Comparison of ENCODE assay signal across 1 cellular context in the genomic region with DNA sequence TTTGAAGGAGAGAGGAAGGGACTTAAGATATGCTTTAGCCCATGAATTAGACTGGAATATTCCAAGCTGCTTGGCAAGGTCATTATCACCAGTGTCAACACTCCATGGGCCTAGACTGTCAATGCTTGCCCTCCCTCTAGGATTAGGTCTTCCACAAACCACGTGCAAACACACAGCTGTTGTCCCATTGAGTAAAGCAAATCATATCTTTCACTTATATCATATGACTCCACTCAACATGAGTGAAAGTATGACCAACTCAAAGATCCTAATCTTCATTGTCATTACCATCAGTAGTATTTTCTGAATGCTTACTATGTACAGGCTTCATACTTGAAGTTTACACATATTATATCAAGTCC.
TF ChIP-seq lines count a peak whose summit lies in the region.

No MANE protein-coding gene starts in this region.

TF ChIP-seq in HepG2, 621 proteins besides CTCF, POLR2A, EP300 and RAD21 (continued from another document and continues in another):
- TF ChIP-seq AKNA (CRISPR knock-in tag; IDR thresholded peaks at IDR 0.05; ENCODE audit: borderline replicate concordance) (no peak), ZNF678 (CRISPR knock-in tag; IDR thresholded peaks at IDR 0.05) (no peak), CAMTA2 (CRISPR knock-in tag; IDR thresholded peaks at IDR 0.05; ENCODE audit: borderline replicate concordance) (no peak), SMARCC2 (IDR thresholded peaks at IDR 0.05) (no peak), ZBTB40 (IDR thresholded peaks at IDR 0.05) (no peak), ZBTB40 (CRISPR knock-in tag; IDR thresholded peaks at IDR 0.05) (no peak), ZNF569 (CRISPR knock-in tag; IDR thresholded peaks at IDR 0.05; ENCODE audit: borderline replicate concordance) (no peak), ZNF468 (CRISPR knock-in tag; IDR thresholded peaks at IDR 0.05) (no peak), GABPA (IDR thresholded peaks at IDR 0.05; ENCODE audit: low read depth, low read length) (no peak), GABPA (CRISPR knock-in tag; IDR thresholded peaks at IDR 0.05; ENCODE audit: low read depth) (no peak), ZNF30 (CRISPR knock-in tag; IDR thresholded peaks at IDR 0.05) (no peak), ZNF780A (CRISPR knock-in tag; IDR thresholded peaks at IDR 0.05) (no peak), ZHX2 (IDR thresholded peaks at IDR 0.05; ENCODE audit: low read depth) (no peak), ZHX2 (CRISPR knock-in tag; IDR thresholded peaks at IDR 0.05; ENCODE audit: borderline replicate concordance) (no peak), ZNF264 (CRISPR knock-in tag; IDR thresholded peaks at IDR 0.05) (no peak), RBAK (CRISPR knock-in tag; IDR thresholded peaks at IDR 0.05) (no peak), ZMYM2 (CRISPR knock-in tag; IDR thresholded peaks at IDR 0.05) (0 out of 2 replicates have a peak, but pooled peaks have one; percentile 25), HNF4G (IDR thresholded peaks at IDR 0.05; ENCODE audit: borderline replicate concordance, low read depth, low read length) (no peak), HNF4G (CRISPR knock-in tag; IDR thresholded peaks at IDR 0.05; ENCODE audit: borderline replicate concordance, low read depth) (no peak), ISL2 (CRISPR knock-in tag; IDR thresholded peaks at IDR 0.05) (peak; percentile 31; the same call in 1 of the 2 replicates), ATF7 (IDR thresholded peaks at IDR 0.05) (no peak), ATF7 (CRISPR knock-in tag; IDR thresholded peaks at IDR 0.05) (no peak), RFX3 (CRISPR knock-in tag; IDR thresholded peaks at IDR 0.05) (no peak), ARNT2 (CRISPR knock-in tag; IDR thresholded peaks at IDR 0.05; ENCODE audit: low read depth) (no peak), CC2D1A (CRISPR knock-in tag; IDR thresholded peaks at IDR 0.05) (no peak)
- TF ChIP-seq, protein P1, sequence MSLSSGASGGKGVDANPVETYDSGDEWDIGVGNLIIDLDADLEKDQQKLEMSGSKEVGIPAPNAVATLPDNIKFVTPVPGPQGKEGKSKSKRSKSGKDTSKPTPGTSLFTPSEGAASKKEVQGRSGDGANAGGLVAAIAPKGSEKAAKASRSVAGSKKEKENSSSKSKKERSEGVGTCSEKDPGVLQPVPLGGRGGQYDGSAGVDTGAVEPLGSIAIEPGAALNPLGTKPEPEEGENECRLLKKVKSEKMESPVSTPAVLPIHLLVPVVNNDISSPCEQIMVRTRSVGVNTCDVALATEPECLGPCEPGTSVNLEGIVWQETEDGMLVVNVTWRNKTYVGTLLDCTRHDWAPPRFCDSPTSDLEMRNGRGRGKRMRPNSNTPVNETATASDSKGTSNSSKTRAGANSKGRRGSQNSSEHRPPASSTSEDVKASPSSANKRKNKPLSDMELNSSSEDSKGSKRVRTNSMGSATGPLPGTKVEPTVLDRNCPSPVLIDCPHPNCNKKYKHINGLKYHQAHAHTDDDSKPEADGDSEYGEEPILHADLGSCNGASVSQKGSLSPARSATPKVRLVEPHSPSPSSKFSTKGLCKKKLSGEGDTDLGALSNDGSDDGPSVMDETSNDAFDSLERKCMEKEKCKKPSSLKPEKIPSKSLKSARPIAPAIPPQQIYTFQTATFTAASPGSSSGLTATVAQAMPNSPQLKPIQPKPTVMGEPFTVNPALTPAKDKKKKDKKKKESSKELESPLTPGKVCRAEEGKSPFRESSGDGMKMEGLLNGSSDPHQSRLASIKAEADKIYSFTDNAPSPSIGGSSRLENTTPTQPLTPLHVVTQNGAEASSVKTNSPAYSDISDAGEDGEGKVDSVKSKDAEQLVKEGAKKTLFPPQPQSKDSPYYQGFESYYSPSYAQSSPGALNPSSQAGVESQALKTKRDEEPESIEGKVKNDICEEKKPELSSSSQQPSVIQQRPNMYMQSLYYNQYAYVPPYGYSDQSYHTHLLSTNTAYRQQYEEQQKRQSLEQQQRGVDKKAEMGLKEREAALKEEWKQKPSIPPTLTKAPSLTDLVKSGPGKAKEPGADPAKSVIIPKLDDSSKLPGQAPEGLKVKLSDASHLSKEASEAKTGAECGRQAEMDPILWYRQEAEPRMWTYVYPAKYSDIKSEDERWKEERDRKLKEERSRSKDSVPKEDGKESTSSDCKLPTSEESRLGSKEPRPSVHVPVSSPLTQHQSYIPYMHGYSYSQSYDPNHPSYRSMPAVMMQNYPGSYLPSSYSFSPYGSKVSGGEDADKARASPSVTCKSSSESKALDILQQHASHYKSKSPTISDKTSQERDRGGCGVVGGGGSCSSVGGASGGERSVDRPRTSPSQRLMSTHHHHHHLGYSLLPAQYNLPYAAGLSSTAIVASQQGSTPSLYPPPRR (CRISPR knock-in tag; IDR thresholded peaks at IDR 0.05; ENCODE audit: borderline replicate concordance), result peak; percentile 36; the same call in 1 of the 2 replicates
